28 cellular contexts compared by ENCODE assay signal in the genomic region with DNA sequence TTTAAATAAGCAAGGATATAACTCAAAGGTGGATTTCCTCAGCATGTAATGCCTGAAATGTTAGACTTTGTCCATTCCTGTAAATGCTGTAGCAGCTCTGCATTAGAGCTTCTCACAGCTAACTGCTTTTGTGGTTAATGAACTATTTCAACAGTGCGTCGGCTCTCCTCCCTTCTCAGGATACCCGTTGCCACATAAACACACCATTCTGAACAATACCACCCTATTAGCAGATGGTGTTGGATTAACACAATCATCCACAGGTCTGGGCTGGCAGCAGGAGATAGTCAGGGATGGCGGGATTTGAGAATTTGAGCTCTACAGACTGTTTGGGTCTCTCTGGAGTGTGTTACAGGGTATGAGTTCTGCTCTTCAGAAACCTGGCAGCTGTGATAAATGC. TPM values are rescaled to one million over a fixed set of nuclear protein-coding genes. Genes with fewer than 3 reads are reported as not detected.
A peak's percentile ranks its signal among the peaks of the same experiment; 100 is the strongest.
DNase-seq lines count a peak whose midpoint lies in the region; FAIRE-seq and TF ChIP-seq lines count a peak whose summit lies in the region.
"Had no signal": no experiment of that assay in that cellular context is flagged by ENCODE, and none has a peak within 500 bp of the region (broad histone marks: within the 10 kb centered on the region; RNA-seq: fewer than 3 reads in every experiment).

No MANE protein-coding gene starts in this region.

- no peak overlapping the region for H3K4me2 ChIP-seq in mammary epithelial cell (ENCODE audit: insufficient read depth, low read depth, low read length)

- H3K36me3 ChIP-seq in mammary epithelial cell (ENCODE audit: insufficient read depth, low read length) (no peaks in the 10 kb centered on the region), breast epithelium (no peaks in the 10 kb centered on the region), bronchial epithelial cell (ENCODE audit: control insufficient read depth, insufficient read depth, low read length) (no peaks in the 10 kb centered on the region)
- H3K36me3 ChIP-seq: brain microvascular endothelial cell, esophagus muscularis mucosa, vagina had no signal

- DNase-seq in mammary epithelial cell: peak; percentile 74
- DNase-seq in breast epithelium (ENCODE audit: low spot score in 2 of 2): no peak
- DNase-seq in NCI-H524 (lab: John Stamatoyannopoulos, UW): peak; percentile 86 to 93
- peak; percentile 29 for DNase-seq in bronchial epithelial cell (ENCODE audit: low read depth)
- DNase-seq in occipital lobe (lab: John Stamatoyannopoulos, UW): no peak
- no peak for DNase-seq in HPDE6-E6E7 (ENCODE audit: extremely low spot score)
- DNase-seq in HuH-7.5 (ENCODE audit: low spot score): no peak
- DNase-seq in DMS79 treated with DMSO at 0.1 percent for 48 hours (lab: John Stamatoyannopoulos, UW): no peak
- DNase-seq: activated CD8-positive, alpha-beta memory T cell treated with anti-CD3 and anti-CD28 coated beads for 24 hours; activated gamma-delta T cell treated with Interleukin-2 at 50 U/mL for 16 hours; activated T-cell treated with anti-CD3 and anti-CD28 coated beads, Interleukin-2, amount 50 U/mL, for 1 hour; brain microvascular endothelial cell; HCEC 1CT; left ventricle myocardium superior; midbrain; natural killer cell; NCI-H1092 treated with DMSO at 0.1 percent for 48 hours; NCI-H446 had no signal

- no TSS peak for BruUV-seq in mammary epithelial cell (replicated peaks; lab: Mats Ljungman, UMichigan)

- intact Hi-C loops in mammary epithelial cell (cut with micrococcal nuclease): no loop called here
- intact Hi-C loops in breast epithelium (cut with DNase I; ENCODE audit: low total_unique reads): no loop called here

- CTCF ChIA-PET in mammary epithelial cell (lab: Charles Lee; ENCODE audit: low non-redundant PET): no interaction called here

- H3K4me1 ChIP-seq in mammary epithelial cell (ENCODE audit: insufficient read depth, low read length) (peaks cover 4% of the 10 kb centered on the region), breast epithelium (no peaks in the 10 kb centered on the region)
- H3K4me1 ChIP-seq: esophagus muscularis mucosa, vagina had no signal

- TF ChIP-seq CTCF in mammary epithelial cell (conservative IDR thresholded peaks at IDR 0.05 in 1 of 2, IDR thresholded peaks at IDR 0.05 in 1 of 2; ENCODE audit: extremely low read depth in 1 of 2, insufficient read depth in 1 of 2, low read depth in 1 of 2, low read length in 2 of 2) (no peak), breast epithelium (IDR thresholded peaks at IDR 0.05) (no peak), bronchial epithelial cell (IDR thresholded peaks at IDR 0.05; ENCODE audit: insufficient read depth, low read length, severe bottlenecking) (no peak)

- no peaks in the 10 kb centered on the region for H3K9me3 ChIP-seq in mammary epithelial cell (replicated peaks; ENCODE audit: insufficient read depth, low read length)
- H3K9me3 ChIP-seq in breast epithelium: no peaks in the 10 kb centered on the region
- H3K9me3 ChIP-seq: esophagus muscularis mucosa, vagina had no signal

- no peak overlapping the region for H3K4me3 ChIP-seq in mammary epithelial cell (replicated peaks in 1 of 3; ENCODE audit: insufficient read depth in 1 of 3, low read depth in 2 of 3, low read length in 3 of 3)
- no peak overlapping the region for H3K4me3 ChIP-seq in breast epithelium
- no peak overlapping the region for H3K4me3 ChIP-seq in bronchial epithelial cell (ENCODE audit: low read depth, low read length)
- H3K4me3 ChIP-seq: esophagus muscularis mucosa, vagina had no signal

- TF ChIP-seq POLR2A in breast epithelium (IDR thresholded peaks at IDR 0.05): no peak

- H3K27me3 ChIP-seq in mammary epithelial cell (ENCODE audit: insufficient read depth, low read length) (no peaks in the 10 kb centered on the region), breast epithelium (no peaks in the 10 kb centered on the region), bronchial epithelial cell (ENCODE audit: control insufficient read depth, insufficient read depth, low read length) (no peaks in the 10 kb centered on the region)
- H3K27me3 ChIP-seq: brain microvascular endothelial cell, vagina had no signal

- WGBS in mammary epithelial cell (ENCODE audit: low coverage, missing lambda C conversion rate): 48% methylated on average over 4 of the region's 4 CpGs

- FAIRE-seq in bronchial epithelial cell (lab: Jason Lieb, UNC): no peak
- FAIRE-seq: colon, frontal cortex, GM12891 had no signal

- dilution Hi-C loops in mammary epithelial cell (cut with HindIII; ENCODE audit: low sequenced_read_pairs): no loop called here

- peak overlapping the region; percentile 37 for H2AFZ ChIP-seq in mammary epithelial cell (ENCODE audit: low read depth, low read length)

- in situ Hi-C loops in mammary epithelial cell (cut with MboI; ENCODE audit: low sequenced_read_pairs in 2 of 2): loop anchor here in 1 of 2 donors (25.0 kb wide), 1 partner anchor 642 kb away; no protein-coding TSS in a partner anchor

- no peak overlapping the region for H3K9ac ChIP-seq in mammary epithelial cell (ENCODE audit: insufficient read depth, low read length)

- H4K20me1 ChIP-seq in mammary epithelial cell (ENCODE audit: insufficient read depth, low read length): no peaks in the 10 kb centered on the region

- no peaks in the 10 kb centered on the region for H3K79me2 ChIP-seq in mammary epithelial cell (ENCODE audit: insufficient read depth, low read length)

- H3K27ac ChIP-seq in mammary epithelial cell (ENCODE audit: insufficient read depth, low read depth, low read length) (no peak overlapping the region), breast epithelium (no peak overlapping the region)
- H3K27ac ChIP-seq: brain microvascular endothelial cell, esophagus muscularis mucosa, vagina had no signal

RNA-seq across cellular contexts. Expression of a gene that starts 33.5 kb away (rescaled TPM):
- not detected for total RNA-seq in mammary epithelial cell
- not detected for polyA plus RNA-seq in mammary epithelial cell
- polyA minus RNA-seq in mammary epithelial cell: not detected
- 1 to 10 TPM in 1 of 3 donors, not detected in 2; 1.6 TPM for total RNA-seq in breast epithelium
- not detected in 2 replicates for total RNA-seq in bronchial epithelial cell
- total RNA-seq in occipital lobe: 2.3 TPM
- total RNA-seq: esophagus muscularis mucosa, left ventricle myocardium superior, osteoblast, vagina had no signal
- polyA plus RNA-seq: adipose tissue, BJ had no signal

RNA-seq across cellular contexts. Expression of a gene that starts 57.8 kb away (rescaled TPM):
- total RNA-seq in mammary epithelial cell (under 1 TPM in 1 of 2 donors, not detected in 1; under 0.01 TPM), breast epithelium (1 to 10 TPM in 1 of 3 donors, under 1 TPM in 2; under 0.01 to 2.5 (median 0.16) TPM), bronchial epithelial cell (not detected in 2 replicates), occipital lobe (not detected)
- under 0.01 TPM for polyA plus RNA-seq in mammary epithelial cell
- not detected for polyA minus RNA-seq in mammary epithelial cell
- total RNA-seq: frontal cortex, natural killer cell, osteoblast, SK-MEL-5 had no signal
- polyA plus RNA-seq: BJ, IgD-negative memory B cell had no signal

Comparison
In these comparisons a context has a peak if more than half of its experiments do, and no peak if none do; other contexts are left out.
1. DNase-seq: peak in mammary epithelial cell (single experiment), NCI-H524 (2 of 2) and bronchial epithelial cell (single experiment); none in breast epithelium (0 of 2), occipital lobe (single experiment), HPDE6-E6E7 (single experiment), HuH-7.5 (single experiment) and DMS79 treated with DMSO at 0.1 percent for 48 hours (single experiment).